12 cellular contexts compared by ENCODE assay signal in the genomic region with DNA sequence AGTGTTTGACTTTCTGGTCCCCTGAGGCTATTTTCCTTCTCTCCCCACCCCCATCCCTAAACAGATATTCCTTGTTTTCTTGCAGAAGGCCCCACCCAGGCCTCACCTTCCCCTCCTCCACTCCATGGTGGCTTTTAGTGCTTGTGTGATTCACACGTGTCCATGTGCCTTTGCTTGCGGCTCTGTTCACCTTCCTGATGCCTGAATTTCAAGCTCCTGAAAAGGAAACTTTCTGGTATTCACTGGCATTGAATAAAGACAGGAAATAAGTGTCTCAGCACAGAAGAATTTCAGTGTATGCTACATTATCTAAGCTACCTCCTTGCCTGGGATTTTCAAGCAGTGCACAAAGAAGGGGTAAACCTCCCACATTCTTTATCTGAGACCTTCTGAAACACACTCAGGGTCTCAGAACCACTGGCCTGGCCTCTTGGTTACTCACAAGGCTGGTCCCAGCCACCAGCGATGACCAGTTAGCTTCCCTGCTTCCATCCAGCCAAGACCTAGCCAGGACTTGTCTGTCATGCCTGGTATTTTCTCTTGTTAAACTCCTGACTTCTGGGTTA. TPM values are rescaled to one million over a fixed set of nuclear protein-coding genes. Genes with fewer than 3 reads are reported as not detected.
DNase-seq lines count a peak whose midpoint lies in the region; ATAC-seq, FAIRE-seq and TF ChIP-seq lines count a peak whose summit lies in the region.
"Had no signal": no experiment of that assay in that cellular context is flagged by ENCODE, and none has a peak within 500 bp of the region (broad histone marks: within the 10 kb centered on the region; RNA-seq: fewer than 3 reads in every experiment).

No MANE protein-coding gene starts in this region.

- ATAC-seq in HG02610 (IDR thresholded peaks at IDR 0.05; ENCODE audit: unreplicated experiment), result no peak
- ATAC-seq: natural killer cell had no signal

- FAIRE-seq in RCC 7860 (lab: Jason Lieb, UNC), result peak; percentile 77

- H3K9me3 Mint-ChIP-seq in osteocyte (ENCODE audit: unreplicated experiment), result no peaks in the 10 kb centered on the region
- H3K9me3 Mint-ChIP-seq: natural killer cell had no signal

- no peaks in the 10 kb centered on the region for H3K9me3 ChIP-seq in esophagus squamous epithelium

- 26 to 32% methylated on average over 3 of the region's 3 CpGs for WGBS in esophagus squamous epithelium, 2 donors

- H3K4me3 ChIP-seq in esophagus squamous epithelium, result no peak overlapping the region
- H3K4me3 ChIP-seq: coronary artery had no signal

- H3K27ac ChIP-seq in esophagus squamous epithelium, result peak overlapping the region; percentile 88 to 91 (median 90)

- H3K36me3 ChIP-seq in esophagus squamous epithelium, result no peaks in the 10 kb centered on the region

- peak overlapping the region; percentile 56 for H3K4me3 Mint-ChIP-seq in osteocyte (ENCODE audit: unreplicated experiment)
- H3K4me3 Mint-ChIP-seq: natural killer cell had no signal

- TF ChIP-seq CTCF in esophagus squamous epithelium (IDR thresholded peaks at IDR 0.05) (no peak), osteocyte (IDR thresholded peaks at IDR 0.05) (no peak)

- intact Hi-C loops in esophagus squamous epithelium (cut with DNase I), result no loop called here

- no peaks in the 10 kb centered on the region for H3K36me3 Mint-ChIP-seq in osteocyte (ENCODE audit: unreplicated experiment)
- H3K36me3 Mint-ChIP-seq: natural killer cell had no signal

- peaks cover 12 to 31% (median 14%) of the 10 kb centered on the region in 3 donors for H3K4me1 ChIP-seq in esophagus squamous epithelium

- no peaks in the 10 kb centered on the region for H3K27me3 ChIP-seq in esophagus squamous epithelium

- peaks cover 20% of the 10 kb centered on the region for H3K4me1 Mint-ChIP-seq in osteocyte (ENCODE audit: unreplicated experiment)
- H3K4me1 Mint-ChIP-seq: natural killer cell had no signal

- H3K27ac Mint-ChIP-seq in osteocyte (ENCODE audit: unreplicated experiment), result peak overlapping the region; percentile 90
- H3K27ac Mint-ChIP-seq: natural killer cell had no signal

- TF ChIP-seq POLR2A in esophagus squamous epithelium (IDR thresholded peaks at IDR 0.05), result no peak

- DNase-seq in ELF-1 (ENCODE audit: low read depth, low spot score), result peak; percentile 92
- peak; percentile 99 for DNase-seq in RCC 7860 (ENCODE audit: low spot score)
- peak; percentile 10 for DNase-seq in esophagus squamous epithelium (lab: John Stamatoyannopoulos, UW)
- no peak for DNase-seq in osteocyte (ENCODE audit: extremely low spot score, unreplicated experiment)
- DNase-seq in stimulated activated CD4-positive, alpha-beta T cell treated with anti-CD3 and anti-CD28 coated beads, Interleukin-4, amount 100 ng/mL, for 1 hour, result no peak
- DNase-seq in superior temporal gyrus (ENCODE audit: extremely low spot score), result no peak
- DNase-seq in stimulated activated naive CD4-positive, alpha-beta T cell treated with Interleukin-2 at 50 U/mL for 16 hours (lab: John Stamatoyannopoulos, UW), result no peak
- DNase-seq: DMS79, natural killer cell, NCI-H1092 had no signal

- no peaks in the 10 kb centered on the region for H3K27me3 Mint-ChIP-seq in osteocyte (ENCODE audit: unreplicated experiment)

RNA-seq across cellular contexts. Expression of a gene that starts 17.2 kb away (rescaled TPM):
- total RNA-seq in esophagus squamous epithelium (100 to 1,000 TPM in 2 of 4 donors, 10 to 100 TPM in 2; 60.1 to 113 (median 88.7) TPM), osteocyte (143 and 160 TPM in 2 replicates)

Comparison
In these comparisons a context has a peak if more than half of its experiments do, and no peak if none do; other contexts are left out.
1. DNase-seq: peak in ELF-1 (single experiment), RCC 7860 (single experiment) and esophagus squamous epithelium (single experiment); none in osteocyte (single experiment), stimulated activated CD4-positive, alpha-beta T cell treated with anti-CD3 and anti-CD28 coated beads, Interleukin-4, amount 100 ng/mL, for 1 hour (single experiment), superior temporal gyrus (single experiment) and stimulated activated naive CD4-positive, alpha-beta T cell treated with Interleukin-2 at 50 U/mL for 16 hours (single experiment).